27 cellular contexts compared by ENCODE assay signal in genomic region chr11:26703792-26704191, GRCh38. TPM values are rescaled to one million over a fixed set of nuclear protein-coding genes. Genes with fewer than 3 reads are reported as not detected.
DNase-seq lines count a peak whose midpoint lies in the region; ATAC-seq, FAIRE-seq and TF ChIP-seq lines count a peak whose summit lies in the region.
"Had no signal": no experiment of that assay in that cellular context is flagged by ENCODE, and none has a peak within 500 bp of the region (broad histone marks: within the 10 kb centered on the region; RNA-seq: fewer than 3 reads in every experiment).

No MANE protein-coding gene starts in this region.

- H3K4me3 ChIP-seq in mesenchymal stem cell (ENCODE audit: insufficient read depth in 1 of 2, low read depth in 1 of 2, low read length in 2 of 2) (no peak overlapping the region), smooth muscle cell (no peak overlapping the region)
- H3K4me3 ChIP-seq: BLaER1 treated with 17β-estradiol and CSF1 and Interleukin-3, amounts not matched to agents 10 nM and 100 nM had no signal

- H3K4me1 ChIP-seq in mesenchymal stem cell (ENCODE audit: control insufficient read depth, insufficient read depth, low read depth, low read length) (no peaks in the 10 kb centered on the region), smooth muscle cell (ENCODE audit: low read depth) (peaks cover 23% of the 10 kb centered on the region)

- H3K4me2 ChIP-seq in mesenchymal stem cell (ENCODE audit: low read length, poor library complexity, severe bottlenecking) (no peak overlapping the region), smooth muscle cell (peak overlapping the region; percentile 18)

- no peak overlapping the region for H3K23ac ChIP-seq in mesenchymal stem cell (ENCODE audit: low read length in 2 of 2)

- no peaks in the 10 kb centered on the region for H3K27me3 Mint-ChIP-seq in activated CD8-positive, alpha-beta memory T cell treated with anti-CD3 and anti-CD28 coated beads, Interleukin-2, amount 10 ng/mL, durations not matched to agents 7 days and 5 days

- FAIRE-seq in GM12892 (lab: Jason Lieb, UNC): no peak
- FAIRE-seq: GM12891, GM18507, RCC 7860 had no signal

- H3K79me1 ChIP-seq in mesenchymal stem cell (replicated peaks; ENCODE audit: low read length, poor library complexity, severe bottlenecking): no peaks in the 10 kb centered on the region

- no peaks in the 10 kb centered on the region for H4K20me1 ChIP-seq in smooth muscle cell (ENCODE audit: low read depth)
- H4K20me1 ChIP-seq: BLaER1 treated with 17β-estradiol and CSF1 and Interleukin-3, amounts not matched to agents 10 nM and 100 nM had no signal

- no peak for TF ChIP-seq POLR2A in GM12892 (IDR thresholded peaks at IDR 0.05; ENCODE audit: low read depth, low read length)

- DNase-seq in OCI-M1 (lab: John Stamatoyannopoulos, UW) (peak; percentile 27), dedifferentiated amniotic fluid mesenchymal stem cell (ENCODE audit: extremely low spot score) (peak; percentile 42), mesenchymal stem cell (peak; percentile 41), smooth muscle cell (lab: John Stamatoyannopoulos, UW; ENCODE audit: unreplicated experiment) (no peak), DMS 273 (lab: John Stamatoyannopoulos, UW; ENCODE audit: unreplicated experiment) (no peak), GM12892 (ENCODE audit: insufficient read length) (no peak)
- no peak for DNase-seq in activated CD8-positive, alpha-beta memory T cell treated with anti-CD3 and anti-CD28 coated beads, Interleukin-2, amount 10 ng/mL, durations not matched to agents 7 days and 5 days
- DNase-seq: CD8-positive, alpha-beta T cell; DMS53; EL; IMR-90; NCI-H1436; NCI-H1930; NCI-H2171; NCI-H446 treated with DMSO at 0.1 percent for 48 hours; NCI-H69 had no signal

- H3K4ac ChIP-seq in mesenchymal stem cell (ENCODE audit: low read depth in 1 of 2, low read length in 2 of 2): no peak overlapping the region

- no peaks in the 10 kb centered on the region for H3K79me2 ChIP-seq in smooth muscle cell (ENCODE audit: low read depth)

- WGBS in mesenchymal stem cell: 58% methylated on average over 2 of the region's 2 CpGs
- 33% methylated on average over 2 of the region's 2 CpGs for WGBS in smooth muscle cell (ENCODE audit: low lambda C conversion rate)

- H3K9me3 ChIP-seq in mesenchymal stem cell (ENCODE audit: control insufficient read depth, low read length) (no peaks in the 10 kb centered on the region), smooth muscle cell (replicated peaks; ENCODE audit: low read depth) (no peaks in the 10 kb centered on the region)
- H3K9me3 ChIP-seq: BLaER1 treated with 17β-estradiol and CSF1 and Interleukin-3, amounts not matched to agents 10 nM and 100 nM had no signal

- no peak overlapping the region for H2BK120ac ChIP-seq in mesenchymal stem cell (ENCODE audit: low read depth, low read length)

- no peak for ATAC-seq in activated CD8-positive, alpha-beta memory T cell treated with anti-CD3 and anti-CD28 coated beads, Interleukin-2, amount 10 ng/mL, durations not matched to agents 7 days and 5 days
- ATAC-seq: CD8-positive, alpha-beta T cell; Right ventricle myocardium inferior had no signal

- H3K27me3 ChIP-seq in mesenchymal stem cell (ENCODE audit: control insufficient read depth in 1 of 2, insufficient read depth in 1 of 2, low read length in 2 of 2) (no peaks in the 10 kb centered on the region), smooth muscle cell (ENCODE audit: low read depth) (no peaks in the 10 kb centered on the region)
- H3K27me3 ChIP-seq: BLaER1 treated with 17β-estradiol and CSF1 and Interleukin-3, amounts not matched to agents 10 nM and 100 nM had no signal

- H3K4me1 Mint-ChIP-seq in activated CD8-positive, alpha-beta memory T cell treated with anti-CD3 and anti-CD28 coated beads, Interleukin-2, amount 10 ng/mL, durations not matched to agents 7 days and 5 days: no peaks in the 10 kb centered on the region

- H3K18ac ChIP-seq in mesenchymal stem cell (ENCODE audit: low read depth in 1 of 2, low read length in 2 of 2): no peak overlapping the region

- H2AK5ac ChIP-seq in mesenchymal stem cell (ENCODE audit: low read length, severe bottlenecking): no peak overlapping the region

- H2BK12ac ChIP-seq in mesenchymal stem cell (ENCODE audit: low read length in 2 of 2): no peak overlapping the region

- H3K36me3 Mint-ChIP-seq in activated CD8-positive, alpha-beta memory T cell treated with anti-CD3 and anti-CD28 coated beads, Interleukin-2, amount 10 ng/mL, durations not matched to agents 7 days and 5 days: no peaks in the 10 kb centered on the region
- H3K36me3 Mint-ChIP-seq: CD8-positive, alpha-beta T cell had no signal

- no peak overlapping the region for H2BK5ac ChIP-seq in mesenchymal stem cell (ENCODE audit: low read depth, low read length, poor library complexity, severe bottlenecking)

- no peak overlapping the region for H3K27ac Mint-ChIP-seq in activated CD8-positive, alpha-beta memory T cell treated with anti-CD3 and anti-CD28 coated beads, Interleukin-2, amount 10 ng/mL, durations not matched to agents 7 days and 5 days
- H3K27ac Mint-ChIP-seq: CD8-positive, alpha-beta T cell had no signal

- CTCF ChIA-PET in activated CD8-positive, alpha-beta memory T cell treated with anti-CD3 and anti-CD28 coated beads, Interleukin-2, amount 10 ng/mL, durations not matched to agents 7 days and 5 days (lab: Charles Lee): no interaction called here

- H3K4me3 Mint-ChIP-seq in activated CD8-positive, alpha-beta memory T cell treated with anti-CD3 and anti-CD28 coated beads, Interleukin-2, amount 10 ng/mL, durations not matched to agents 7 days and 5 days: no peak overlapping the region
- H3K4me3 Mint-ChIP-seq: CD8-positive, alpha-beta T cell had no signal

- H4K8ac ChIP-seq in mesenchymal stem cell (ENCODE audit: low read length): no peak overlapping the region

- H4K91ac ChIP-seq in mesenchymal stem cell (ENCODE audit: low read length): no peak overlapping the region

- H2BK15ac ChIP-seq in mesenchymal stem cell (ENCODE audit: low read depth, poor library complexity, severe bottlenecking): no peak overlapping the region

- H3K14ac ChIP-seq in mesenchymal stem cell (ENCODE audit: low read length in 2 of 2): no peak overlapping the region

- no peak overlapping the region for H3K27ac ChIP-seq in mesenchymal stem cell (ENCODE audit: low read length, poor library complexity, severe bottlenecking)
- no peak overlapping the region for H3K27ac ChIP-seq in smooth muscle cell (ENCODE audit: low read depth)
- H3K27ac ChIP-seq: BLaER1 treated with 17β-estradiol and CSF1 and Interleukin-3, amounts not matched to agents 10 nM and 100 nM had no signal

- H3F3A ChIP-seq in smooth muscle cell (ENCODE audit: low read depth): no peaks in the 10 kb centered on the region

- no peak for TF ChIP-seq CTCF in smooth muscle cell (IDR thresholded peaks at IDR 0.05; ENCODE audit: borderline replicate concordance, insufficient read depth, poor library complexity, severe bottlenecking)

- H3K9ac ChIP-seq in mesenchymal stem cell (ENCODE audit: low read length) (no peak overlapping the region), smooth muscle cell (ENCODE audit: low read depth) (no peak overlapping the region)
- H3K9ac ChIP-seq: BLaER1 treated with 17β-estradiol and CSF1 and Interleukin-3, amounts not matched to agents 10 nM and 100 nM had no signal

- H3K36me3 ChIP-seq in mesenchymal stem cell (ENCODE audit: control insufficient read depth in 1 of 2, insufficient read depth in 2 of 2, low read depth in 1 of 2, low read length in 2 of 2) (no peaks in the 10 kb centered on the region), smooth muscle cell (ENCODE audit: low read depth) (no peaks in the 10 kb centered on the region)
- H3K36me3 ChIP-seq: BLaER1 treated with 17β-estradiol and CSF1 and Interleukin-3, amounts not matched to agents 10 nM and 100 nM had no signal

- H2AFZ ChIP-seq in mesenchymal stem cell (ENCODE audit: low read depth, low read length) (no peak overlapping the region), smooth muscle cell (ENCODE audit: low read depth) (no peak overlapping the region)

- peaks cover 4% of the 10 kb centered on the region for H3K9me3 Mint-ChIP-seq in activated CD8-positive, alpha-beta memory T cell treated with anti-CD3 and anti-CD28 coated beads, Interleukin-2, amount 10 ng/mL, durations not matched to agents 7 days and 5 days (ENCODE audit: low read depth)

RNA-seq across cellular contexts. Expression of gene SLC5A12, which starts 18.1 kb away (rescaled TPM):
- 0.06 TPM for polyA plus RNA-seq in mesenchymal stem cell (2013, experiment 1 of 2)
- 0.08 TPM for polyA plus RNA-seq in mesenchymal stem cell (2013, experiment 2 of 2)
- 8.5 and 11.7 TPM in 2 replicates for total RNA-seq in smooth muscle cell
- 3.7 and 4.6 TPM in 2 replicates for polyA plus RNA-seq in smooth muscle cell
- not detected for total RNA-seq in activated CD8-positive, alpha-beta memory T cell treated with anti-CD3 and anti-CD28 coated beads, Interleukin-2, amount 10 ng/mL, durations not matched to agents 7 days and 5 days
- not detected for polyA plus RNA-seq in GM12892 (2012; ENCODE audit: missing spikeins)
- total RNA-seq: A673; Calu3; CD8-positive, alpha-beta T cell; H4; HT1080; IMR-90; MCF 10A; Right ventricle myocardium inferior; SK-MEL-5 had no signal
- polyA plus RNA-seq: IMR-90 had no signal

Comparison
In these comparisons a context has a peak if more than half of its experiments do, and no peak if none do; other contexts are left out.
1. DNase-seq: peak in OCI-M1 (single experiment), dedifferentiated amniotic fluid mesenchymal stem cell (single experiment) and mesenchymal stem cell (single experiment); none in smooth muscle cell (single experiment), activated CD8-positive, alpha-beta memory T cell treated with anti-CD3 and anti-CD28 coated beads, Interleukin-2, amount 10 ng/mL, durations not matched to agents 7 days and 5 days (single experiment), DMS 273 (single experiment) and GM12892 (single experiment).